15 cellular contexts compared by ENCODE assay signal in genomic region chr5:174409971-174410370, GRCh38.
DNase-seq lines count a peak whose midpoint lies in the region; ATAC-seq and TF ChIP-seq lines count a peak whose summit lies in the region.
"Had no signal": no experiment of that assay in that cellular context is flagged by ENCODE, and none has a peak within 500 bp of the region (broad histone marks: within the 10 kb centered on the region; RNA-seq: fewer than 3 reads in every experiment).

No MANE protein-coding gene starts in this region.

- H3K4me3 ChIP-seq in SK-N-SH (ENCODE audit: low read depth in 2 of 2, low read length in 1 of 2) = no peak overlapping the region
- H3K4me3 ChIP-seq: BLaER1, GM12878 had no signal

- no peaks in the 10 kb centered on the region for H4K20me1 ChIP-seq in SK-N-SH (ENCODE audit: insufficient read depth)
- H4K20me1 ChIP-seq: BLaER1 had no signal

- H3K36me3 ChIP-seq in SK-N-SH (replicated peaks in 1 of 2; ENCODE audit: control insufficient read depth in 1 of 2, insufficient read depth in 2 of 2, low read length in 1 of 2) = no peaks in the 10 kb centered on the region
- H3K36me3 ChIP-seq: BLaER1 had no signal

- DNase-seq in SK-N-SH (no peak), cerebellar cortex (ENCODE audit: low spot score) (peak; percentile 65), nephron progenitor cell (no peak), NK-92 (lab: John Stamatoyannopoulos, UW; ENCODE audit: unreplicated experiment) (no peak)
- DNase-seq in effector memory CD8-positive, alpha-beta T cell = no peak
- DNase-seq in activated CD4-positive, alpha-beta T cell treated with anti-CD3 and anti-CD28 coated beads, Interleukin-2, amount 50 U/mL, for 4 hours = no peak
- DNase-seq: CD4-positive, alpha-beta memory T cell; DMS79 treated with DMSO at 0.1 percent for 48 hours; H9 had no signal

- H3K9me3 Mint-ChIP-seq in nephron progenitor cell = peaks cover 14% of the 10 kb centered on the region
- peaks cover 7 to 14% of the 10 kb centered on the region in 2 donors for H3K9me3 Mint-ChIP-seq in effector memory CD8-positive, alpha-beta T cell
- H3K9me3 Mint-ChIP-seq: H9 had no signal

- peak overlapping the region; percentile 44; the same call in 1 of the 2 replicates for H3K9ac ChIP-seq in SK-N-SH
- H3K9ac ChIP-seq: BLaER1 had no signal

- H3K79me2 ChIP-seq in SK-N-SH (ENCODE audit: insufficient read depth) = no peaks in the 10 kb centered on the region

- CTCF ChIA-PET in SK-N-SH (lab: Yijun Ruan, JAX) = interaction anchor here (0.6 to 2.8 kb wide), 14 partner anchors 8 to 364 kb away, joined by 3 to 28 read pairs (median 6); partner anchors contain the start of gene NSG2

- H3K4me1 Mint-ChIP-seq in nephron progenitor cell = peaks cover 45% of the 10 kb centered on the region
- no peaks in the 10 kb centered on the region for H3K4me1 Mint-ChIP-seq in effector memory CD8-positive, alpha-beta T cell (ENCODE audit: low read depth in 2 of 2)
- H3K4me1 Mint-ChIP-seq: CD4-positive, alpha-beta memory T cell had no signal

- WGBS in SK-N-SH (ENCODE audit: low lambda C conversion rate) = 89% methylated on average over 1 of the region's 1 CpG

- TF ChIP-seq CTCF in SK-N-SH (IDR thresholded peaks at IDR 0.05) = no peak
- no peak for TF ChIP-seq CTCF in nephron progenitor cell (IDR thresholded peaks at IDR 0.05)

- no peak for ATAC-seq in SK-N-SH treated with all-trans-retinoic acid at 6 μM for 48 hours
- ATAC-seq in effector memory CD8-positive, alpha-beta T cell (replicated peaks) = no peak
- ATAC-seq: GM12878, HepG2 had no signal

- no peak for TF ChIP-seq RAD21 in SK-N-SH (IDR thresholded peaks at IDR 0.05; ENCODE audit: low read length)

- H3K4me1 ChIP-seq in SK-N-SH (ENCODE audit: control insufficient read depth in 1 of 2, insufficient read depth in 2 of 2, low read depth in 1 of 2, low read length in 1 of 2) = peaks cover 17 to 21% of the 10 kb centered on the region in 2 experiments
- H3K4me1 ChIP-seq: BLaER1 had no signal

- peak overlapping the region; percentile 80 to 85; a peak in 3 of 4 replicates for H3K27ac ChIP-seq in SK-N-SH (ENCODE audit: low read depth in 2 of 2, low read length in 1 of 2)
- H3K27ac ChIP-seq: 22Rv1, BLaER1 had no signal

- no peak for TF ChIP-seq EP300 in SK-N-SH (IDR thresholded peaks at IDR 0.05; ENCODE audit: borderline replicate concordance in 1 of 2, low read depth in 1 of 2, low read length in 1 of 2)

- no peaks in the 10 kb centered on the region for H3K9me2 ChIP-seq in SK-N-SH

- H3K4me2 ChIP-seq in SK-N-SH = no peak overlapping the region
- H3K4me2 ChIP-seq: BLaER1 had no signal

- POLR2A ChIA-PET in SK-N-SH (lab: Yijun Ruan, JAX) = no interaction called here

- H3K9me3 ChIP-seq in SK-N-SH = no peaks in the 10 kb centered on the region
- H3K9me3 ChIP-seq: BLaER1 had no signal

- no peak overlapping the region for H2AFZ ChIP-seq in SK-N-SH (ENCODE audit: low read depth)

- H3K27ac Mint-ChIP-seq in nephron progenitor cell = peak overlapping the region; percentile 13
- no peak overlapping the region for H3K27ac Mint-ChIP-seq in effector memory CD8-positive, alpha-beta T cell
- H3K27ac Mint-ChIP-seq: CD14-positive monocyte; CD4-positive, alpha-beta memory T cell; H9 had no signal

- H3K27me3 ChIP-seq in SK-N-SH (ENCODE audit: insufficient read depth) = no peaks in the 10 kb centered on the region
- H3K27me3 ChIP-seq: BLaER1 had no signal

- H3K27me3 Mint-ChIP-seq in nephron progenitor cell (ENCODE audit: low read depth, poor library complexity) = peaks cover 4% of the 10 kb centered on the region
- H3K27me3 Mint-ChIP-seq in effector memory CD8-positive, alpha-beta T cell = peaks cover 6 to 18% of the 10 kb centered on the region in 2 donors

- no peak overlapping the region for H3K4me3 Mint-ChIP-seq in nephron progenitor cell
- H3K4me3 Mint-ChIP-seq in effector memory CD8-positive, alpha-beta T cell = no peak overlapping the region
- H3K4me3 Mint-ChIP-seq: CD14-positive monocyte; CD4-positive, alpha-beta memory T cell; H9 had no signal

- H3K36me3 Mint-ChIP-seq in nephron progenitor cell (ENCODE audit: low read depth) = peaks cover 11% of the 10 kb centered on the region
- no peaks in the 10 kb centered on the region for H3K36me3 Mint-ChIP-seq in effector memory CD8-positive, alpha-beta T cell (ENCODE audit: insufficient read depth)
- H3K36me3 Mint-ChIP-seq: CD14-positive monocyte; CD4-positive, alpha-beta memory T cell had no signal

- peaks cover 36% of the 10 kb centered on the region for H3F3A ChIP-seq in SK-N-SH (replicated peaks; ENCODE audit: insufficient read depth)

TF ChIP-seq in SK-N-SH, 30 proteins besides CTCF, POLR2A, EP300 and RAD21:
- TF ChIP-seq SMC3 (IDR thresholded peaks at IDR 0.05; ENCODE audit: low read depth, low read length) (no peak), FOXJ3 (CRISPR knock-in tag; IDR thresholded peaks at IDR 0.05) (no peak), RXRA (IDR thresholded peaks at IDR 0.05; ENCODE audit: borderline replicate concordance, low read depth) (no peak)

TF ChIP-seq in SK-N-SH treated with all-trans-retinoic acid at 6 μM for 48 hours, 23 proteins besides CTCF, POLR2A, EP300 and RAD21:
- TF ChIP-seq SNAI2 (CRISPR knock-in tag; IDR thresholded peaks at IDR 0.05) = no peak
- no peak for TF ChIP-seq TOX (CRISPR knock-in tag; IDR thresholded peaks at IDR 0.05; ENCODE audit: borderline replicate concordance)
- TF ChIP-seq ISL1 (CRISPR knock-in tag; IDR thresholded peaks at IDR 0.05) = no peak
- TF ChIP-seq RARB (CRISPR knock-in tag; IDR thresholded peaks at IDR 0.05) = no peak
- no peak for TF ChIP-seq TSHZ2 (CRISPR knock-in tag; IDR thresholded peaks at IDR 0.05)
